In genomic region chr10:117375360-117376147, GRCh38 we compare ENCODE assay signal across 1 cellular context.
TF ChIP-seq lines count a peak whose summit lies in the region.

TSS of gene PDZD8 (minus strand) at chr10:117375440. CDS start at chr10:117375227, 213 bp downstream.

TF ChIP-seq in HepG2, 621 proteins besides CTCF, POLR2A, EP300 and RAD21 (continued from another document and continues in another):
- no peak for TF ChIP-seq GLMP (CRISPR knock-in tag; IDR thresholded peaks at IDR 0.05; ENCODE audit: borderline replicate concordance)
- 0 out of 2 replicates have a peak, but pooled peaks have one; percentile 49 for TF ChIP-seq SRY (CRISPR knock-in tag; IDR thresholded peaks at IDR 0.05)
- peak; percentile 66; the same call in 1 of the 2 replicates for TF ChIP-seq ZNF772 (CRISPR knock-in tag; IDR thresholded peaks at IDR 0.05)
- TF ChIP-seq ATF7 (IDR thresholded peaks at IDR 0.05): no peak
- TF ChIP-seq ATF7 (CRISPR knock-in tag; IDR thresholded peaks at IDR 0.05): peak; percentile 63; the same call in 1 of the 2 replicates
- no peak for TF ChIP-seq THRA (CRISPR knock-in tag; IDR thresholded peaks at IDR 0.05; ENCODE audit: borderline replicate concordance)
- TF ChIP-seq CSRNP1 (CRISPR knock-in tag; IDR thresholded peaks at IDR 0.05): peak; percentile 28; the same call in 1 of the 2 replicates
- peak; percentile 95 for TF ChIP-seq PHF8 (CRISPR knock-in tag; IDR thresholded peaks at IDR 0.05)
- no peak for TF ChIP-seq ZNF256 (CRISPR knock-in tag; conservative IDR thresholded peaks at IDR 0.05)
- no peak for TF ChIP-seq CEBPB (IDR thresholded peaks at IDR 0.05; ENCODE audit: borderline replicate concordance, low read depth, low read length)
- TF ChIP-seq ZHX1 (CRISPR knock-in tag; IDR thresholded peaks at IDR 0.05; ENCODE audit: low read depth): 0 out of 2 replicates have a peak, but pooled peaks have one; percentile 65
- no peak for TF ChIP-seq ZBTB1 (CRISPR knock-in tag; IDR thresholded peaks at IDR 0.05; ENCODE audit: borderline replicate concordance)
- TF ChIP-seq ZNF639 (CRISPR knock-in tag; conservative IDR thresholded peaks at IDR 0.05): no peak
- TF ChIP-seq AGO1 (IDR thresholded peaks at IDR 0.05; ENCODE audit: low read depth, low read length, poor library complexity, severe bottlenecking): peak; percentile 40
- peak; percentile 50; the same call in 1 of the 2 replicates for TF ChIP-seq ZNF446 (CRISPR knock-in tag; IDR thresholded peaks at IDR 0.05)
- no peak for TF ChIP-seq ZNF10 (CRISPR knock-in tag; IDR thresholded peaks at IDR 0.05; ENCODE audit: borderline replicate concordance, low read depth)
- TF ChIP-seq THYN1 (CRISPR knock-in tag; IDR thresholded peaks at IDR 0.05; ENCODE audit: borderline replicate concordance, low read depth): no peak
- TF ChIP-seq ZNF564 (CRISPR knock-in tag; IDR thresholded peaks at IDR 0.05): peak; percentile 81; the same call in 1 of the 2 replicates
- TF ChIP-seq PHF21A (CRISPR knock-in tag; IDR thresholded peaks at IDR 0.05): peak; percentile 51; the same call in 1 of the 2 replicates
- TF ChIP-seq ZMAT5 (CRISPR knock-in tag; IDR thresholded peaks at IDR 0.05; ENCODE audit: borderline replicate concordance, low read depth): no peak
- TF ChIP-seq ZNF282 (IDR thresholded peaks at IDR 0.05; ENCODE audit: partially characterized antibody): no peak
- no peak for TF ChIP-seq ATRX (CRISPR knock-in tag; IDR thresholded peaks at IDR 0.05; ENCODE audit: borderline replicate concordance)
- TF ChIP-seq TCF7L2 (IDR thresholded peaks at IDR 0.05; ENCODE audit: low read depth, low read length): no peak
- 0 out of 2 replicates have a peak, but pooled peaks have one; percentile 41 for TF ChIP-seq BORCS8-MEF2B (CRISPR knock-in tag; IDR thresholded peaks at IDR 0.05)
- TF ChIP-seq ZBTB7B (CRISPR knock-in tag; IDR thresholded peaks at IDR 0.05): 0 out of 2 replicates have a peak, but pooled peaks have one; percentile 71
- TF ChIP-seq ZNF496 (CRISPR knock-in tag; IDR thresholded peaks at IDR 0.05; ENCODE audit: insufficient replicate concordance): no peak
- peak; percentile 90; the same call in 1 of the 2 replicates for TF ChIP-seq MXD1 (CRISPR knock-in tag; IDR thresholded peaks at IDR 0.05)
- TF ChIP-seq PRMT3 (CRISPR knock-in tag; IDR thresholded peaks at IDR 0.05; ENCODE audit: borderline replicate concordance, low read depth): no peak
- TF ChIP-seq HMG20B (CRISPR knock-in tag; conservative IDR thresholded peaks at IDR 0.05): peak; percentile 36; the same call in 1 of the 2 replicates
- no peak for TF ChIP-seq ZNF841 (CRISPR knock-in tag; IDR thresholded peaks at IDR 0.05; ENCODE audit: borderline replicate concordance)
- TF ChIP-seq IKZF5 (CRISPR knock-in tag; IDR thresholded peaks at IDR 0.05): peak; percentile 83
- no peak for TF ChIP-seq HOMEZ (CRISPR knock-in tag; IDR thresholded peaks at IDR 0.05; ENCODE audit: low read depth)
- no peak for TF ChIP-seq ZNF850 (CRISPR knock-in tag; conservative IDR thresholded peaks at IDR 0.05)
- TF ChIP-seq ZNF234 (CRISPR knock-in tag; conservative IDR thresholded peaks at IDR 0.05): no peak
- TF ChIP-seq ZGPAT (CRISPR knock-in tag; IDR thresholded peaks at IDR 0.05): peak; percentile 92
- peak; percentile 75; the same call in 1 of the 2 replicates for TF ChIP-seq ZNF136 (CRISPR knock-in tag; IDR thresholded peaks at IDR 0.05; ENCODE audit: low read depth)
- TF ChIP-seq HMG20A (CRISPR knock-in tag; IDR thresholded peaks at IDR 0.05; ENCODE audit: borderline replicate concordance): no peak
- peak; percentile 51; the same call in 1 of the 2 replicates for TF ChIP-seq ZNF501 (CRISPR knock-in tag; IDR thresholded peaks at IDR 0.05)
- TF ChIP-seq ZC3H13 (CRISPR knock-in tag; IDR thresholded peaks at IDR 0.05): no peak
- TF ChIP-seq MAX (IDR thresholded peaks at IDR 0.05): peak; percentile 93
- no peak for TF ChIP-seq ARNT (IDR thresholded peaks at IDR 0.05)
- TF ChIP-seq HES4 (CRISPR knock-in tag; IDR thresholded peaks at IDR 0.05; ENCODE audit: borderline replicate concordance): no peak
- TF ChIP-seq TFDP2 (CRISPR knock-in tag; IDR thresholded peaks at IDR 0.05): peak; percentile 68; the same call in 1 of the 2 replicates
- peak; percentile 58 for TF ChIP-seq FOXJ3 (CRISPR knock-in tag; IDR thresholded peaks at IDR 0.05; ENCODE audit: borderline replicate concordance)
- TF ChIP-seq ZNF775 (CRISPR knock-in tag; IDR thresholded peaks at IDR 0.05; ENCODE audit: borderline replicate concordance): no peak
- no peak for TF ChIP-seq SOX6 (IDR thresholded peaks at IDR 0.05)
- peak; percentile 45 for TF ChIP-seq SOX6 (CRISPR knock-in tag; IDR thresholded peaks at IDR 0.05)
- TF ChIP-seq KAT8 (CRISPR knock-in tag; IDR thresholded peaks at IDR 0.05): peak; percentile 79
- TF ChIP-seq ZNF101 (CRISPR knock-in tag; IDR thresholded peaks at IDR 0.05; ENCODE audit: borderline replicate concordance, low read depth): no peak
- peak; percentile 75 for TF ChIP-seq ZMYM4 (CRISPR knock-in tag; IDR thresholded peaks at IDR 0.05)
- TF ChIP-seq RFX5 (IDR thresholded peaks at IDR 0.05; ENCODE audit: low read depth, low read length): peak; percentile 63; the same call in 1 of the 2 replicates
- TF ChIP-seq ZNF616 (CRISPR knock-in tag; IDR thresholded peaks at IDR 0.05; ENCODE audit: low read depth): no peak
- peak; percentile 48; the same call in 1 of the 2 replicates for TF ChIP-seq ZSCAN22 (CRISPR knock-in tag; IDR thresholded peaks at IDR 0.05)
- no peak for TF ChIP-seq HNRNPUL1 (IDR thresholded peaks at IDR 0.05; ENCODE audit: low read depth, low read length)
- no peak; the same call in 1 of the 2 replicates for TF ChIP-seq ZNF589 (CRISPR knock-in tag; conservative IDR thresholded peaks at IDR 0.05)
- peak; percentile 96; the same call in 1 of the 2 replicates for TF ChIP-seq KDM5B (CRISPR knock-in tag; IDR thresholded peaks at IDR 0.05; ENCODE audit: borderline replicate concordance)
